8 cellular contexts compared by ENCODE assay signal in the genomic region with DNA sequence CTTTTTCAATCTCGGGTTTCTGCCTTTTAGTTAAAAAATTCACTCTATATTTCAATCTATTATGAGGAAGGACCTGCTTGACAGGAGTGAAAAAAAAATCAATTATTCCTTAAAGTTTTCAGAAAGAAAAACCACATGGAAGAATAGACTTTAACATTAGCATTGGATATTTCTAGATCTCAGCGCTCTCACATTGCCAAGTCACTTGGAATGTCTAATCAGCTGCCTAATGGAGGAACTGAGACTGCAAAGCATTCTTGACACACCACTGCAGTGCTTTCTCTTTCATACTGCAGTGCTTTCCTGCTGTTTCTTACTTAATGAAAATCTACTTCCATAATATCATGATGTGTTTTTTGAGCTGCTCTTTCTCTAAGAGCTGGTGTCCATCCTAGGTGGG. TPM values are rescaled to one million over a fixed set of nuclear protein-coding genes. Genes with fewer than 3 reads are reported as not detected.
DNase-seq lines count a peak whose midpoint lies in the region; ATAC-seq, FAIRE-seq and TF ChIP-seq lines count a peak whose summit lies in the region.

No MANE protein-coding gene starts in this region.

- H3K9me2 ChIP-seq in OCI-LY1 (ENCODE audit: low read depth, low read length) = no peaks in the 10 kb centered on the region

- H3K36me3 ChIP-seq in OCI-LY1 (ENCODE audit: insufficient read depth, low read length) = no peaks in the 10 kb centered on the region

- H2AFZ ChIP-seq in OCI-LY1 (ENCODE audit: low read length) = peak overlapping the region; percentile 59; the same call in 1 of the 2 replicates

- no peak overlapping the region for H3K4me3 Mint-ChIP-seq in HFFc6
- peak overlapping the region; percentile 34 for H3K4me3 Mint-ChIP-seq in stimulated activated effector memory CD8-positive, alpha-beta T cell treated with anti-CD3 and anti-CD28 coated beads, Interleukin-12 subunit alpha, Interleukin-12 subunit beta, amount 100 ng/mL, for 72 hours
- no peak overlapping the region for H3K4me3 Mint-ChIP-seq in endothelial cell (ENCODE audit: unreplicated experiment)

- no peak for TF ChIP-seq CTCF in HFFc6 (IDR thresholded peaks at IDR 0.05)
- TF ChIP-seq CTCF in OCI-LY1 (IDR thresholded peaks at IDR 0.05; ENCODE audit: low read length) = no peak
- TF ChIP-seq CTCF in endothelial cell (IDR thresholded peaks at IDR 0.05; ENCODE audit: unreplicated experiment) = no peak

- peak overlapping the region; percentile 34 for H3K27ac Mint-ChIP-seq in HFFc6
- H3K27ac Mint-ChIP-seq in stimulated activated effector memory CD8-positive, alpha-beta T cell treated with anti-CD3 and anti-CD28 coated beads, Interleukin-12 subunit alpha, Interleukin-12 subunit beta, amount 100 ng/mL, for 72 hours = peak overlapping the region; percentile 72
- H3K27ac Mint-ChIP-seq in endothelial cell (ENCODE audit: unreplicated experiment) = no peak overlapping the region

- H4K20me1 ChIP-seq in OCI-LY1 (ENCODE audit: insufficient read depth, low read length) = no peaks in the 10 kb centered on the region

- H3K79me2 ChIP-seq in OCI-LY1 (ENCODE audit: insufficient read depth, low read length) = no peaks in the 10 kb centered on the region

- H3K4me1 Mint-ChIP-seq in HFFc6 (ENCODE audit: low read depth) (peaks cover 24% of the 10 kb centered on the region), endothelial cell (ENCODE audit: unreplicated experiment) (peaks cover 14% of the 10 kb centered on the region)
- H3K4me1 Mint-ChIP-seq in stimulated activated effector memory CD8-positive, alpha-beta T cell treated with anti-CD3 and anti-CD28 coated beads, Interleukin-12 subunit alpha, Interleukin-12 subunit beta, amount 100 ng/mL, for 72 hours = peaks cover 49% of the 10 kb centered on the region

- H3K4me2 ChIP-seq in OCI-LY1 (ENCODE audit: low read length) = peak overlapping the region; percentile 58

- H3K27me3 ChIP-seq in OCI-LY1 (ENCODE audit: insufficient read depth, low read length) = no peaks in the 10 kb centered on the region

- no peak for DNase-seq in HFFc6
- no peak for DNase-seq in Right ventricle myocardium superior
- DNase-seq in stimulated activated effector memory CD8-positive, alpha-beta T cell treated with anti-CD3 and anti-CD28 coated beads, Interleukin-12 subunit alpha, Interleukin-12 subunit beta, amount 100 ng/mL, for 72 hours (ENCODE audit: low spot score in 2 of 2) = no peak
- no peak for DNase-seq in RCC 7860 (ENCODE audit: low spot score)
- no peak for DNase-seq in endothelial cell (ENCODE audit: low spot score)
- DNase-seq in HK-2 (ENCODE audit: unreplicated experiment) = no peak

- peak overlapping the region; percentile 10; the same call in 1 of the 2 replicates for H3K9ac ChIP-seq in OCI-LY1 (ENCODE audit: low read length)

- intact Hi-C loops in Right ventricle myocardium superior (cut with DNase I) = no loop called here

- peak overlapping the region; percentile 94 for H3K27ac ChIP-seq in OCI-LY1 (ENCODE audit: low read depth, low read length, poor library complexity, severe bottlenecking)

- H3K36me3 Mint-ChIP-seq in HFFc6 (ENCODE audit: low read depth) = no peaks in the 10 kb centered on the region
- no peaks in the 10 kb centered on the region for H3K36me3 Mint-ChIP-seq in stimulated activated effector memory CD8-positive, alpha-beta T cell treated with anti-CD3 and anti-CD28 coated beads, Interleukin-12 subunit alpha, Interleukin-12 subunit beta, amount 100 ng/mL, for 72 hours
- H3K36me3 Mint-ChIP-seq in endothelial cell (ENCODE audit: low read depth, unreplicated experiment) = peaks cover 4% of the 10 kb centered on the region

- no peaks in the 10 kb centered on the region for H3F3A ChIP-seq in OCI-LY1 (ENCODE audit: insufficient read depth, low read length)

- H3K4me3 ChIP-seq in OCI-LY1 (ENCODE audit: low read depth, low read length, poor library complexity, severe bottlenecking) = peak overlapping the region; percentile 15

- H3K9me3 Mint-ChIP-seq in HFFc6 (no peaks in the 10 kb centered on the region), endothelial cell (ENCODE audit: unreplicated experiment) (no peaks in the 10 kb centered on the region)
- H3K9me3 Mint-ChIP-seq in stimulated activated effector memory CD8-positive, alpha-beta T cell treated with anti-CD3 and anti-CD28 coated beads, Interleukin-12 subunit alpha, Interleukin-12 subunit beta, amount 100 ng/mL, for 72 hours = no peaks in the 10 kb centered on the region

- H3K27me3 Mint-ChIP-seq in HFFc6 (ENCODE audit: insufficient read depth) (peaks cover 1% of the 10 kb centered on the region; the same call in 1 of the 2 replicates), endothelial cell (ENCODE audit: unreplicated experiment) (peaks cover 2% of the 10 kb centered on the region)

- no peaks in the 10 kb centered on the region for H3K9me3 ChIP-seq in OCI-LY1 (ENCODE audit: low read length)

- peak; percentile 32 for ATAC-seq in GM18499 (IDR thresholded peaks at IDR 0.05; ENCODE audit: insufficient read depth, unreplicated experiment)
- ATAC-seq in Right ventricle myocardium superior (ENCODE audit: poor library complexity) = peak; percentile 89
- ATAC-seq in stimulated activated effector memory CD8-positive, alpha-beta T cell treated with anti-CD3 and anti-CD28 coated beads, Interleukin-12 subunit alpha, Interleukin-12 subunit beta, amount 100 ng/mL, for 72 hours = peak; percentile 41

- H3K4me1 ChIP-seq in OCI-LY1 (ENCODE audit: insufficient read depth, low read length, severe bottlenecking) = peaks cover 59% of the 10 kb centered on the region

- no peak for FAIRE-seq in RCC 7860 (lab: Jason Lieb, UNC)

RNA-seq across cellular contexts. Expression of a gene that starts 20.4 kb away (rescaled TPM):
- total RNA-seq in HFFc6 (2021; fragmentation: NEBNext Ultra II Directional; extraction: Animal tissue kit (Norgen Biotek cat#: 25700)) = 10 to 100 TPM; 32.5 to 57.6 (median 54.5) TPM
- total RNA-seq in Right ventricle myocardium superior (19.3 TPM), endothelial cell (ENCODE audit: unreplicated experiment) (50.0 TPM)

RNA-seq across cellular contexts. Expression of a gene that starts 57.0 kb away (rescaled TPM):
- total RNA-seq in HFFc6 (2021; fragmentation: NEBNext Ultra II Directional; extraction: Animal tissue kit (Norgen Biotek cat#: 25700)) = 1 to 10 TPM; 2.8 to 3.8 (median 3.1) TPM
- total RNA-seq in Right ventricle myocardium superior = 2.6 TPM
- total RNA-seq in endothelial cell (ENCODE audit: unreplicated experiment) = 7.5 TPM

Comparison
In these comparisons a context has a peak if more than half of its experiments do, and no peak if none do; other contexts are left out.
1. ATAC-seq: peak in every context shown above with its lines; median percentile 89 in Right ventricle myocardium superior; 41 in stimulated activated effector memory CD8-positive, alpha-beta T cell treated with anti-CD3 and anti-CD28 coated beads, Interleukin-12 subunit alpha, Interleukin-12 subunit beta, amount 100 ng/mL, for 72 hours; 32 in GM18499.